Comparison of ENCODE assay signal across 1 cellular context in the genomic region with DNA sequence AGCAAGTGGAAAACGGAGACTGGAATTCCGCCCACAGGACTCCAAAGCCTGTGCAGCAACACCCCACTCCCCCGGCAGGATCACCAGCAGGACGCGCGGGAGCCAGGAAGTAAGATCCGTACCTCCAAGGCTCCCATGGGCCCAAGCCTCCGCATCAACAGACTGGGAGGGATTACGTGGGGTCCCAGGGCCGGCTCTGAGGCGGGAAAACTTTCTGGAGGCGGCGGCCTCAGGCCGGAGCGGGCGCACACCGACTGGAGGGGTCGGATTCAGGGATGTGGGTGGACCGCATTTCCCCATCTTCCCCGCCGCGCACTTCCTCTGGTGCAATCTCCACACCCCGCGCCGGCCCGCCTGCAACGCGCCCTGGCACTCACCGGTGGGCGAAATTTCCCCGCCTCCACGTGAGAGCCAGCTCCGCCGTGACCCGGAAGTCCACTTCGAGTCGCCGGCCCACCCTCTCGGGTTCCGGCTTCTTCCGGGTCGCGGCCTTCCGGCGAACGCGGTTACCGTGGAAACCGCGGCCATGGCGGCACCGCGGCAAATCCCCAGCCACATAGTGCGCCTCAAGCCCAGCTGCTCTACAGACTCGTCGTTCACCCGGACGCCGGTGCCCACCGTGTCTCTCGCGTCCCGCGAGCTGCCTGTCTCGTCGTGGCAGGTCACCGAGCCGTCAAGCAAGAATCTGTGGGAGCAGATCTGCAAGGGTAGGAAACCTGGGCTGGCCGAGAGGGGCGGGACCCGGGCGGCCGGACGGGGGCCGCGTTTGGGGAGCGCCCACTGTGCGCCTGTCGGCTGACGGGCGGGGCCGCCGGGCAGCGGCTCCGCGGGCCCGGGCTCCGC.
TF ChIP-seq lines count a peak whose summit lies in the region.

A gene with protein sequence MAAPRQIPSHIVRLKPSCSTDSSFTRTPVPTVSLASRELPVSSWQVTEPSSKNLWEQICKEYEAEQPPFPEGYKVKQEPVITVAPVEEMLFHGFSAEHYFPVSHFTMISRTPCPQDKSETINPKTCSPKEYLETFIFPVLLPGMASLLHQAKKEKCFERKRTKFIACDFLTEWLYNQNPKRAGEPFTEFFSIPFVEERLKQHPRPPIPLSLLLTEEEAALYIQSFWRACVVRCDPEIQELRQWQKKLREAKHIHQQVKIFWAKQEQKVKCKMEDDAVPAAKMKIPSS (plus strand): TSS at position 491 of the 843 bp plus-strand sequence. CDS start 36 bp downstream, at position 527.
A gene with protein sequence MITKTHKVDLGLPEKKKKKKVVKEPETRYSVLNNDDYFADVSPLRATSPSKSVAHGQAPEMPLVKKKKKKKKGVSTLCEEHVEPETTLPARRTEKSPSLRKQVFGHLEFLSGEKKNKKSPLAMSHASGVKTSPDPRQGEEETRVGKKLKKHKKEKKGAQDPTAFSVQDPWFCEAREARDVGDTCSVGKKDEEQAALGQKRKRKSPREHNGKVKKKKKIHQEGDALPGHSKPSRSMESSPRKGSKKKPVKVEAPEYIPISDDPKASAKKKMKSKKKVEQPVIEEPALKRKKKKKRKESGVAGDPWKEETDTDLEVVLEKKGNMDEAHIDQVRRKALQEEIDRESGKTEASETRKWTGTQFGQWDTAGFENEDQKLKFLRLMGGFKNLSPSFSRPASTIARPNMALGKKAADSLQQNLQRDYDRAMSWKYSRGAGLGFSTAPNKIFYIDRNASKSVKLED (minus strand): TSS at position 447 of the 843 bp plus-strand sequence. CDS start 3,192 bp downstream, outside the sequence.

TF ChIP-seq in HEK293, 187 proteins besides CTCF, POLR2A, EP300 and RAD21 (continued from another document):
- TF ChIP-seq, protein P1, sequence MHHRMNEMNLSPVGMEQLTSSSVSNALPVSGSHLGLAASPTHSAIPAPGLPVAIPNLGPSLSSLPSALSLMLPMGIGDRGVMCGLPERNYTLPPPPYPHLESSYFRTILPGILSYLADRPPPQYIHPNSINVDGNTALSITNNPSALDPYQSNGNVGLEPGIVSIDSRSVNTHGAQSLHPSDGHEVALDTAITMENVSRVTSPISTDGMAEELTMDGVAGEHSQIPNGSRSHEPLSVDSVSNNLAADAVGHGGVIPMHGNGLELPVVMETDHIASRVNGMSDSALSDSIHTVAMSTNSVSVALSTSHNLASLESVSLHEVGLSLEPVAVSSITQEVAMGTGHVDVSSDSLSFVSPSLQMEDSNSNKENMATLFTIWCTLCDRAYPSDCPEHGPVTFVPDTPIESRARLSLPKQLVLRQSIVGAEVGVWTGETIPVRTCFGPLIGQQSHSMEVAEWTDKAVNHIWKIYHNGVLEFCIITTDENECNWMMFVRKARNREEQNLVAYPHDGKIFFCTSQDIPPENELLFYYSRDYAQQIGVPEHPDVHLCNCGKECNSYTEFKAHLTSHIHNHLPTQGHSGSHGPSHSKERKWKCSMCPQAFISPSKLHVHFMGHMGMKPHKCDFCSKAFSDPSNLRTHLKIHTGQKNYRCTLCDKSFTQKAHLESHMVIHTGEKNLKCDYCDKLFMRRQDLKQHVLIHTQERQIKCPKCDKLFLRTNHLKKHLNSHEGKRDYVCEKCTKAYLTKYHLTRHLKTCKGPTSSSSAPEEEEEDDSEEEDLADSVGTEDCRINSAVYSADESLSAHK (tag by site-specific recombination; IDR thresholded peaks at IDR 0.05), result no peak
- TF ChIP-seq SALL2 (tag by site-specific recombination; IDR thresholded peaks at IDR 0.05; ENCODE audit: borderline replicate concordance) (no peak), ZFP69B (tag by site-specific recombination; IDR thresholded peaks at IDR 0.05) (0 out of 2 replicates have a peak, but pooled peaks have one; percentile 29), ZSCAN16 (tag by site-specific recombination; IDR thresholded peaks at IDR 0.05) (no peak), ZNF677 (tag by site-specific recombination; IDR thresholded peaks at IDR 0.05) (no peak)
